Comparison of ENCODE assay signal across 8 cellular contexts in genomic region chr2:85754313-85755095, GRCh38. TPM values are rescaled to one million over a fixed set of nuclear protein-coding genes. Genes with fewer than 3 reads are reported as not detected.
DNase-seq lines count a peak whose midpoint lies in the region; ATAC-seq and TF ChIP-seq lines count a peak whose summit lies in the region.

No MANE protein-coding gene starts in this region.

- TF ChIP-seq CTCF in MM.1S (IDR thresholded peaks at IDR 0.05; ENCODE audit: low read length) (0 out of 2 replicates have a peak, but pooled peaks have one; percentile 5), glutamatergic neuron (IDR thresholded peaks at IDR 0.05; ENCODE audit: partially characterized antibody, unreplicated experiment) (no peak)

- H3K9ac ChIP-seq in MM.1S (ENCODE audit: low read length) = no peak overlapping the region

- no peaks in the 10 kb centered on the region for H3K9me3 ChIP-seq in MM.1S (replicated peaks; ENCODE audit: insufficient read depth, low read length)

- peaks cover 15% of the 10 kb centered on the region for H3K27me3 Mint-ChIP-seq in glutamatergic neuron (ENCODE audit: unreplicated experiment)

- no peaks in the 10 kb centered on the region for H3K36me3 ChIP-seq in MM.1S (replicated peaks; ENCODE audit: insufficient read depth, low read length)

- peak overlapping the region; percentile 58 for H3K4me3 ChIP-seq in MM.1S (ENCODE audit: low read length)

- DNase-seq in COLO668 (lab: John Stamatoyannopoulos, UW; ENCODE audit: unreplicated experiment) (peak; percentile 75), MM.1S (peak; percentile 15), activated T-cell treated with anti-CD3 and anti-CD28 coated beads for 48 hours (ENCODE audit: low read depth) (peak; percentile 15), glutamatergic neuron (peak; percentile 74), posterior vena cava (ENCODE audit: low spot score) (peak; percentile 87), OCI-M2 (lab: John Stamatoyannopoulos, UW; ENCODE audit: unreplicated experiment) (no peak)

- peaks cover under 1% of the 10 kb centered on the region for H3K4me1 ChIP-seq in MM.1S (ENCODE audit: low read length)

- H3K27ac ChIP-seq in MM.1S (ENCODE audit: low read length) = no peak overlapping the region

- no peaks in the 10 kb centered on the region for H3K9me2 ChIP-seq in MM.1S (replicated peaks; ENCODE audit: insufficient read depth, low read length)

- H3K27me3 ChIP-seq in MM.1S (replicated peaks; ENCODE audit: insufficient read depth, low read length) = peaks cover 44% of the 10 kb centered on the region

- H3K4me3 Mint-ChIP-seq in glutamatergic neuron (ENCODE audit: unreplicated experiment) = peak overlapping the region; percentile 91

- intact Hi-C loops in posterior vena cava (cut with DNase I) = loop anchor here in 1 of 2 donors (5.0 kb wide), 1 partner anchor 43 kb away; no protein-coding TSS in a partner anchor

- peaks cover 17% of the 10 kb centered on the region for H3K9me3 Mint-ChIP-seq in glutamatergic neuron (ENCODE audit: unreplicated experiment)

- no peaks in the 10 kb centered on the region for H3K79me2 ChIP-seq in MM.1S (ENCODE audit: low read length)

- H2AFZ ChIP-seq in MM.1S (ENCODE audit: low read length) = peak overlapping the region; percentile 66; the same call in 1 of the 2 replicates

- no peaks in the 10 kb centered on the region; the same call in 1 of the 2 replicates for H3F3A ChIP-seq in MM.1S (ENCODE audit: insufficient read depth, low read length)

- H3K4me2 ChIP-seq in MM.1S (ENCODE audit: low read depth, low read length) = peak overlapping the region; percentile 90

- no peaks in the 10 kb centered on the region for H4K20me1 ChIP-seq in MM.1S (ENCODE audit: insufficient read depth, low read length)

- H3K27ac Mint-ChIP-seq in glutamatergic neuron (ENCODE audit: unreplicated experiment) = no peak overlapping the region

- ATAC-seq in GM19452 (IDR thresholded peaks at IDR 0.05; ENCODE audit: unreplicated experiment) = no peak
- ATAC-seq in GM18907 (IDR thresholded peaks at IDR 0.05; ENCODE audit: unreplicated experiment) = no peak

- peaks cover 8% of the 10 kb centered on the region for H3K4me1 Mint-ChIP-seq in glutamatergic neuron (ENCODE audit: low read depth, unreplicated experiment)

- H3K36me3 Mint-ChIP-seq in glutamatergic neuron (ENCODE audit: unreplicated experiment) = no peaks in the 10 kb centered on the region

RNA-seq across cellular contexts. Expression of gene ATOH8, which starts 0.7 kb away (rescaled TPM):
- 9.0 TPM for total RNA-seq in glutamatergic neuron (ENCODE audit: unreplicated experiment)
- 10 to 100 TPM; 16.6 to 17.5 TPM for total RNA-seq in posterior vena cava
